ENCODE assay signal across 18 cellular contexts in the genomic region with DNA sequence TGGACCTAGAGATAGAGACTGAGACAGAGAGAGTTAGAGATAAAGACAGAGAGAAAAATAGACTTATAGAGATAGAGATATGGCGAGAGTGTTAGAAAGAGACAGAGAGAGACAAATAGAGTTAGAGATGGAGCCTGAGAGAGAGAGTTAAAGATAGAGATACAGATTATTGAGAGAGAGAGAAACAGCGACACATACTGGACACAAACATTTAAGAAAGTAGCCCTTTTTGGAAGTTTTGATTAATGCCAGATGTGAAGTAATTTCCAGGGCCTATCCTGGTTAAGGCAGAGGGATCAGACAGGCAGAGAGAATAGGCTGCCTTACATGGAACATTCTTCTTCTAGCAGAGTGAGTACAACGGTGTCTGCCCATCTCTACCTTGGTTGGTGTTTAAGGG.
A peak's percentile ranks its signal among the peaks of the same experiment; 100 is the strongest.
DNase-seq lines count a peak whose midpoint lies in the region; TF ChIP-seq lines count a peak whose summit lies in the region.
"Had no signal": no experiment of that assay in that cellular context is flagged by ENCODE, and none has a peak within 500 bp of the region (broad histone marks: within the 10 kb centered on the region; RNA-seq: fewer than 3 reads in every experiment).

No MANE protein-coding gene starts in this region.

- H3K27ac Mint-ChIP-seq in HFFc6 = no peak overlapping the region
- H3K27ac Mint-ChIP-seq in activated naive CD8-positive, alpha-beta T cell treated with anti-CD3 and anti-CD28 coated beads for 36 hours = no peak overlapping the region
- H3K27ac Mint-ChIP-seq: activated naive CD4-positive, alpha-beta T cell treated with anti-CD3 and anti-CD28 coated beads, Interleukin-2, amount 50 U/mL, for 72 hours; natural killer cell treated with Interleukin-12 subunit alpha and Interleukin-12 subunit beta and Interleukin-15 and Interleukin-18, amount 100 ng/mL, for 72 hours; stimulated activated memory B cell treated with anti-CD40 and anti-IgM and Interleukin-4, amounts not matched to agents 10 μg/mL and 1 μg/mL and 100 μg/mL, for 72 hours had no signal

- DNase-seq in A673 (ENCODE audit: low spot score) (peak; percentile 80), HFFc6 (no peak), SK-MEL-5 (ENCODE audit: low read depth, low spot score) (peak; percentile 65), fibroblast of villous mesenchyme (ENCODE audit: low read depth) (peak; percentile 0), GM19240 (ENCODE audit: insufficient read length, low spot score) (no peak), cortex of kidney (lab: John Stamatoyannopoulos, UW) (no peak), NK-92 (lab: John Stamatoyannopoulos, UW; ENCODE audit: unreplicated experiment) (no peak)
- no peak for DNase-seq in activated naive CD8-positive, alpha-beta T cell treated with anti-CD3 and anti-CD28 coated beads for 36 hours
- DNase-seq: activated CD8-positive, alpha-beta memory T cell treated with anti-CD3 and anti-CD28 coated beads, Interleukin-2, amount 50 U/mL, for 4 hours; central memory CD4-positive, alpha-beta T cell; DMS79 treated with DMSO at 0.1 percent for 48 hours; hippocampal formation; NCI-H2081 treated with DMSO at 0.1 percent for 48 hours; sigmoid colon; upper lobe of left lung had no signal

- intact Hi-C loops in A673 (cut with micrococcal nuclease; ENCODE audit: unreplicated experiment) = no loop called here

- no TSS peak for BruUV-seq in A673 (replicated peaks; lab: Mats Ljungman, UMichigan)

- CTCF ChIA-PET in A673 (lab: Charles Lee) = no interaction called here

- H3K27ac ChIP-seq in A673 (ENCODE audit: low read depth, low read length, poor library complexity, severe bottlenecking) = no peak overlapping the region
- H3K27ac ChIP-seq: sigmoid colon, upper lobe of left lung had no signal

- no peak overlapping the region for H3K4me3 ChIP-seq in A673 (ENCODE audit: low read depth, low read length, poor library complexity, severe bottlenecking)
- no peak overlapping the region for H3K4me3 ChIP-seq in fibroblast of villous mesenchyme (ENCODE audit: low read depth, low read length)
- H3K4me3 ChIP-seq: sigmoid colon, upper lobe of left lung had no signal

- in situ Hi-C loops in SK-MEL-5 (cut with HindIII; ENCODE audit: low pct_unique_long_range_greater_than_20kb, low sequenced_read_pairs) = no loop called here

- POLR2A ChIA-PET in A673 (lab: Charles Lee; ENCODE audit: low non-redundant PET) = no interaction called here

- TF ChIP-seq CTCF in A673 (conservative IDR thresholded peaks at IDR 0.05; ENCODE audit: low read depth, low read length) (peak; percentile 64), HFFc6 (IDR thresholded peaks at IDR 0.05) (peak; percentile 17; the same call in 1 of the 2 replicates), fibroblast of villous mesenchyme (IDR thresholded peaks at IDR 0.05; ENCODE audit: insufficient read depth, low read depth, low read length) (no peak)

- no peaks in the 10 kb centered on the region for H3K9me3 ChIP-seq in A673 (ENCODE audit: low read depth, low read length, poor library complexity, severe bottlenecking)
- H3K9me3 ChIP-seq: upper lobe of left lung had no signal

- no peaks in the 10 kb centered on the region for H3K4me1 Mint-ChIP-seq in HFFc6 (ENCODE audit: low read depth)
- no peaks in the 10 kb centered on the region for H3K4me1 Mint-ChIP-seq in activated naive CD8-positive, alpha-beta T cell treated with anti-CD3 and anti-CD28 coated beads for 36 hours
- H3K4me1 Mint-ChIP-seq: stimulated activated memory B cell treated with anti-CD40 and anti-IgM and Interleukin-4, amounts not matched to agents 10 μg/mL and 1 μg/mL and 100 μg/mL, for 72 hours had no signal

- H3K27me3 Mint-ChIP-seq in HFFc6 (ENCODE audit: insufficient read depth) = no peaks in the 10 kb centered on the region
- H3K27me3 Mint-ChIP-seq in activated naive CD8-positive, alpha-beta T cell treated with anti-CD3 and anti-CD28 coated beads for 36 hours = no peaks in the 10 kb centered on the region
- H3K27me3 Mint-ChIP-seq: natural killer cell treated with Interleukin-12 subunit alpha and Interleukin-12 subunit beta and Interleukin-15 and Interleukin-18, amount 100 ng/mL, for 72 hours; stimulated activated memory B cell treated with anti-CD40 and anti-IgM and Interleukin-4, amounts not matched to agents 10 μg/mL and 1 μg/mL and 100 μg/mL, for 72 hours had no signal

- H3K36me3 Mint-ChIP-seq in HFFc6 (ENCODE audit: low read depth) = no peaks in the 10 kb centered on the region
- H3K36me3 Mint-ChIP-seq in activated naive CD8-positive, alpha-beta T cell treated with anti-CD3 and anti-CD28 coated beads for 36 hours = no peaks in the 10 kb centered on the region
- H3K36me3 Mint-ChIP-seq: stimulated activated memory B cell treated with anti-CD40 and anti-IgM and Interleukin-4, amounts not matched to agents 10 μg/mL and 1 μg/mL and 100 μg/mL, for 72 hours had no signal

- H3K4me3 Mint-ChIP-seq in HFFc6 = no peak overlapping the region
- H3K4me3 Mint-ChIP-seq in activated naive CD8-positive, alpha-beta T cell treated with anti-CD3 and anti-CD28 coated beads for 36 hours = no peak overlapping the region
- H3K4me3 Mint-ChIP-seq: natural killer cell treated with Interleukin-12 subunit alpha and Interleukin-12 subunit beta and Interleukin-15 and Interleukin-18, amount 100 ng/mL, for 72 hours; stimulated activated memory B cell treated with anti-CD40 and anti-IgM and Interleukin-4, amounts not matched to agents 10 μg/mL and 1 μg/mL and 100 μg/mL, for 72 hours had no signal

- H3K27me3 ChIP-seq in A673 (replicated peaks; ENCODE audit: insufficient read depth, low read depth, low read length, poor library complexity) = no peaks in the 10 kb centered on the region
- H3K27me3 ChIP-seq: sigmoid colon, upper lobe of left lung had no signal

- no peaks in the 10 kb centered on the region for H3K36me3 ChIP-seq in A673 (ENCODE audit: insufficient read depth, low read length, poor library complexity, severe bottlenecking)
- H3K36me3 ChIP-seq: sigmoid colon, upper lobe of left lung had no signal

- H3K4me1 ChIP-seq in A673 (ENCODE audit: insufficient read depth, low read length, poor library complexity, severe bottlenecking) = no peaks in the 10 kb centered on the region
- H3K4me1 ChIP-seq: sigmoid colon, upper lobe of left lung had no signal

- H3K9me3 Mint-ChIP-seq in HFFc6 = peaks cover 27% of the 10 kb centered on the region
- H3K9me3 Mint-ChIP-seq in activated naive CD8-positive, alpha-beta T cell treated with anti-CD3 and anti-CD28 coated beads for 36 hours = peaks cover 6% of the 10 kb centered on the region
- H3K9me3 Mint-ChIP-seq: stimulated activated memory B cell treated with anti-CD40 and anti-IgM and Interleukin-4, amounts not matched to agents 10 μg/mL and 1 μg/mL and 100 μg/mL, for 72 hours had no signal

Comparison
In these comparisons a context has a peak if more than half of its experiments do, and no peak if none do; other contexts are left out.
1. DNase-seq: peak in A673 (single experiment), SK-MEL-5 (single experiment) and fibroblast of villous mesenchyme (single experiment); none in HFFc6 (single experiment), GM19240 (single experiment), activated naive CD8-positive, alpha-beta T cell treated with anti-CD3 and anti-CD28 coated beads for 36 hours (single experiment), cortex of kidney (single experiment) and NK-92 (single experiment).